ENCODE assay signal across 1 cellular context in genomic region chr16:50276801-50277560, GRCh38.
TF ChIP-seq lines count a peak whose summit lies in the region.

No MANE protein-coding gene starts in this region.

TF ChIP-seq in GM12878, 131 proteins besides CTCF, POLR2A, EP300 and RAD21 (continued from another document):
- TF ChIP-seq E4F1 (IDR thresholded peaks at IDR 0.05; ENCODE audit: borderline replicate concordance, partially characterized antibody) (no peak), NFIC (IDR thresholded peaks at IDR 0.05; ENCODE audit: low read depth, low read length) (peak; percentile 57; the same call in 1 of the 2 replicates), RUNX3 (IDR thresholded peaks at IDR 0.05; ENCODE audit: low read length) (peak; percentile 63), IRF4 (IDR thresholded peaks at IDR 0.05; ENCODE audit: low read depth, low read length) (peak; percentile 72; the same call in 1 of the 2 replicates), CBX5 (IDR thresholded peaks at IDR 0.05; ENCODE audit: low read depth) (0 out of 2 replicates have a peak, but pooled peaks have one; percentile 32), IRF3 (IDR thresholded peaks at IDR 0.05) (no peak), BCL11A (IDR thresholded peaks at IDR 0.05; ENCODE audit: low read depth, low read length) (peak; percentile 12; the same call in 1 of the 2 replicates), NR2C1 (IDR thresholded peaks at IDR 0.05) (no peak), GATAD2B (conservative IDR thresholded peaks at IDR 0.05; ENCODE audit: low read depth) (peak; percentile 19; the same call in 1 of the 2 replicates), IKZF2 (IDR thresholded peaks at IDR 0.05) (peak; percentile 98), ZNF24 (IDR thresholded peaks at IDR 0.05) (peak; percentile 42; the same call in 1 of the 2 replicates), DPF2 (IDR thresholded peaks at IDR 0.05) (peak; percentile 61; the same call in 1 of the 2 replicates), MEF2A (IDR thresholded peaks at IDR 0.05; ENCODE audit: insufficient read depth, low read depth, low read length) (0 out of 2 replicates have a peak, but pooled peaks have one; percentile 19), SMARCA5 (IDR thresholded peaks at IDR 0.05) (peak; percentile 86), MTA2 (IDR thresholded peaks at IDR 0.05; ENCODE audit: low read depth) (peak; percentile 32; the same call in 1 of the 2 replicates), RELB (IDR thresholded peaks at IDR 0.05; ENCODE audit: low read depth) (peak; percentile 93), NKRF (conservative IDR thresholded peaks at IDR 0.05) (0 out of 2 replicates have a peak, but pooled peaks have one; percentile 23), RCOR1 (conservative IDR thresholded peaks at IDR 0.05; ENCODE audit: low read depth, low read length) (no peak), ZNF384 (IDR thresholded peaks at IDR 0.05; ENCODE audit: borderline replicate concordance, low read depth, low read length) (peak; percentile 67; the same call in 1 of the 2 replicates)
